ENCODE assay signal across 11 cellular contexts in genomic region chr2:189982777-189983394, GRCh38.
DNase-seq lines count a peak whose midpoint lies in the region; ATAC-seq and TF ChIP-seq lines count a peak whose summit lies in the region.
"Had no signal": no experiment of that assay in that cellular context is flagged by ENCODE, and none has a peak within 500 bp of the region (broad histone marks: within the 10 kb centered on the region; RNA-seq: fewer than 3 reads in every experiment).

No MANE protein-coding gene starts in this region.

- ATAC-seq in lower lobe of right lung (no peak), HG02885 (IDR thresholded peaks at IDR 0.05; ENCODE audit: poor library complexity, unreplicated experiment) (no peak)
- ATAC-seq: mucosa of descending colon had no signal

- intact Hi-C loops in lower lobe of right lung (cut with DNase I), result no loop called here

- H3K9me2 ChIP-seq in DOHH2 (replicated peaks; ENCODE audit: control insufficient read depth, low read length), result no peaks in the 10 kb centered on the region

- H3K79me2 ChIP-seq in DOHH2 (ENCODE audit: control insufficient read depth, low read length), result no peaks in the 10 kb centered on the region

- H3K4me1 ChIP-seq in DOHH2 (ENCODE audit: control insufficient read depth, low read length) (no peaks in the 10 kb centered on the region), lower lobe of right lung (no peaks in the 10 kb centered on the region)

- peaks cover 24% of the 10 kb centered on the region for H3K9me3 ChIP-seq in DOHH2 (ENCODE audit: control insufficient read depth, insufficient read depth, low read length)
- peaks cover 12% of the 10 kb centered on the region for H3K9me3 ChIP-seq in WERI-Rb-1 (ENCODE audit: severe bottlenecking)
- peaks cover 35% of the 10 kb centered on the region for H3K9me3 ChIP-seq in lower lobe of right lung

- peak; percentile 71 for TF ChIP-seq CTCF in DOHH2 (IDR thresholded peaks at IDR 0.05; ENCODE audit: low read depth, low read length, poor library complexity, severe bottlenecking)
- TF ChIP-seq CTCF in HFFc6 (IDR thresholded peaks at IDR 0.05), result peak; percentile 73
- peak; percentile 70 for TF ChIP-seq CTCF in WERI-Rb-1 (IDR thresholded peaks at IDR 0.05; ENCODE audit: low read depth, low read length)
- peak; percentile 20 for TF ChIP-seq CTCF in lower lobe of right lung (IDR thresholded peaks at IDR 0.05)

- H3K4me3 ChIP-seq in DOHH2 (ENCODE audit: low read length) (no peak overlapping the region), WERI-Rb-1 (ENCODE audit: low read depth, low read length) (no peak overlapping the region), lower lobe of right lung (no peak overlapping the region)
- H3K4me3 ChIP-seq: MG63, mucosa of descending colon had no signal

- H3K27ac ChIP-seq in DOHH2 (ENCODE audit: low read depth, low read length) (no peak overlapping the region), WERI-Rb-1 (no peak overlapping the region), lower lobe of right lung (no peak overlapping the region)

- no peaks in the 10 kb centered on the region for H3K27me3 ChIP-seq in DOHH2 (ENCODE audit: control insufficient read depth, low read length)
- H3K27me3 ChIP-seq in WERI-Rb-1 (ENCODE audit: insufficient read depth, low read depth, severe bottlenecking), result no peaks in the 10 kb centered on the region
- no peaks in the 10 kb centered on the region for H3K27me3 ChIP-seq in lower lobe of right lung (ENCODE audit: low read depth)
- H3K27me3 ChIP-seq: MG63 had no signal

- H3K27ac Mint-ChIP-seq in HFFc6, result no peak overlapping the region

- H4K20me1 ChIP-seq in DOHH2 (ENCODE audit: control insufficient read depth, insufficient read depth, low read depth, low read length), result no peaks in the 10 kb centered on the region

- H3K36me3 Mint-ChIP-seq in HFFc6 (ENCODE audit: low read depth), result peaks cover 28% of the 10 kb centered on the region

- DNase-seq in HFFc6 (no peak), WERI-Rb-1 (peak; percentile 17), lower lobe of right lung (no peak), SW480 (ENCODE audit: low spot score) (no peak), inferior parietal cortex (ENCODE audit: extremely low spot score) (no peak)
- no peak for DNase-seq in activated naive CD4-positive, alpha-beta T cell treated with anti-CD3 and anti-CD28 coated beads, Interleukin-2, amount 50 U/mL, for 16 hours
- DNase-seq: MG63, mucosa of descending colon had no signal

- H3K4me3 Mint-ChIP-seq in HFFc6, result no peak overlapping the region
- H3K4me3 Mint-ChIP-seq: central memory CD8-positive, alpha-beta T cell had no signal

- peaks cover 41% of the 10 kb centered on the region for H3K9me3 Mint-ChIP-seq in HFFc6

- no peaks in the 10 kb centered on the region for H3K4me1 Mint-ChIP-seq in HFFc6 (ENCODE audit: low read depth)
- H3K4me1 Mint-ChIP-seq: central memory CD8-positive, alpha-beta T cell had no signal

- no peak overlapping the region for H3K4me2 ChIP-seq in DOHH2 (ENCODE audit: low read length)

- no peaks in the 10 kb centered on the region; the same call in none of the 2 replicates for H3K27me3 Mint-ChIP-seq in HFFc6 (ENCODE audit: insufficient read depth)

- H3F3A ChIP-seq in DOHH2 (ENCODE audit: control insufficient read depth, insufficient read depth), result no peaks in the 10 kb centered on the region

- H3K36me3 ChIP-seq in DOHH2 (ENCODE audit: control insufficient read depth, low read length) (no peaks in the 10 kb centered on the region), WERI-Rb-1 (no peaks in the 10 kb centered on the region), lower lobe of right lung (no peaks in the 10 kb centered on the region)
- H3K36me3 ChIP-seq: MG63 had no signal

Comparison
In these comparisons a context has a peak if more than half of its experiments do, and no peak if none do; other contexts are left out.
1. CTCF ChIP-seq: peak in every context shown above with its lines; median percentile 73 in HFFc6; 71 in DOHH2; 70 in WERI-Rb-1; 20 in lower lobe of right lung.